22 cellular contexts compared by ENCODE assay signal in the genomic region with DNA sequence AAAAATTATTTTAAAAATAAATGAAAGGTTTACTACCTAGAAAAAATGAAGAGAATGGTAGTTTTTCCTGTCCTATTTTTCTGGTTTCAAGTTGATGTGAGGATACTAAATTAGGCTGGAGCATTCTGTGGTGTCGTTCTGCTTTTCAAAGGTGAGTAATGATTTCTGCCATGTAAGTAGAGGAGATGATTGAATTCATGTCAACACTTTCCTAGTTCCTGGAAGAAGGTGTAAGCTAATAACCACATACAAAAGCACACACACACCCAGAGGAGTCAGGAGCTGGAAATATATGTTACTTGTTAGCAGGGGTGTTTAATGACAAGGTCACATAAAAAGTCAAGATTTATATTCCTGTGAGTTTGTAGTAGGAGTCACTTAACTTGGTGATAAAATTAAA.
"Had no signal": no experiment of that assay in that cellular context is flagged by ENCODE, and none has a peak within 500 bp of the region (broad histone marks: within the 10 kb centered on the region; RNA-seq: fewer than 3 reads in every experiment).

No MANE protein-coding gene starts in this region.

- H3K27ac ChIP-seq: colonic mucosa, esophagus muscularis mucosa, foreskin keratinocyte, gastroesophageal sphincter, heart left ventricle, hepatocyte, left lung, lower lobe of right lung had no signal

- H3K9me3 ChIP-seq: colonic mucosa, esophagus muscularis mucosa, gastroesophageal sphincter, heart left ventricle, left lung, lower lobe of right lung, mucosa of descending colon had no signal

- H3K4me3 ChIP-seq: colonic mucosa, esophagus muscularis mucosa, gastroesophageal sphincter, heart left ventricle, hepatocyte, left lung, lower lobe of right lung, mucosa of descending colon had no signal

- DNase-seq: colonic mucosa; cortex of kidney; effector CD8-positive, alpha-beta T cell; effector memory CD8-positive, alpha-beta T cell; endodermal cell; foreskin keratinocyte; heart left ventricle; hypothalamus; immature natural killer cell; islet precursor cell; kidney; kidney glomerular epithelial cell; left colon; left lung; left ventricle myocardium superior; lower lobe of right lung; mesenchymal stem cell; mucosa of descending colon; naive B cell had no signal

- H3K36me3 ChIP-seq: colonic mucosa, esophagus muscularis mucosa, gastroesophageal sphincter, heart left ventricle, left lung, lower lobe of right lung had no signal

- H3K4me2 ChIP-seq: hepatocyte had no signal

- H2AFZ ChIP-seq: hepatocyte had no signal

- ATAC-seq: effector memory CD8-positive, alpha-beta T cell; foreskin keratinocyte; gastroesophageal sphincter; heart left ventricle; left colon; left lung; left ventricle myocardium superior; lower lobe of right lung; mucosa of descending colon had no signal

- H3K27me3 ChIP-seq: colonic mucosa, esophagus muscularis mucosa, foreskin keratinocyte, gastroesophageal sphincter, heart left ventricle, hepatocyte, left lung had no signal

- H3K4me1 ChIP-seq: colonic mucosa, esophagus muscularis mucosa, foreskin keratinocyte, gastroesophageal sphincter, heart left ventricle, left lung, lower lobe of right lung had no signal

- H3K79me2 ChIP-seq: hepatocyte had no signal
